In the genomic region with DNA sequence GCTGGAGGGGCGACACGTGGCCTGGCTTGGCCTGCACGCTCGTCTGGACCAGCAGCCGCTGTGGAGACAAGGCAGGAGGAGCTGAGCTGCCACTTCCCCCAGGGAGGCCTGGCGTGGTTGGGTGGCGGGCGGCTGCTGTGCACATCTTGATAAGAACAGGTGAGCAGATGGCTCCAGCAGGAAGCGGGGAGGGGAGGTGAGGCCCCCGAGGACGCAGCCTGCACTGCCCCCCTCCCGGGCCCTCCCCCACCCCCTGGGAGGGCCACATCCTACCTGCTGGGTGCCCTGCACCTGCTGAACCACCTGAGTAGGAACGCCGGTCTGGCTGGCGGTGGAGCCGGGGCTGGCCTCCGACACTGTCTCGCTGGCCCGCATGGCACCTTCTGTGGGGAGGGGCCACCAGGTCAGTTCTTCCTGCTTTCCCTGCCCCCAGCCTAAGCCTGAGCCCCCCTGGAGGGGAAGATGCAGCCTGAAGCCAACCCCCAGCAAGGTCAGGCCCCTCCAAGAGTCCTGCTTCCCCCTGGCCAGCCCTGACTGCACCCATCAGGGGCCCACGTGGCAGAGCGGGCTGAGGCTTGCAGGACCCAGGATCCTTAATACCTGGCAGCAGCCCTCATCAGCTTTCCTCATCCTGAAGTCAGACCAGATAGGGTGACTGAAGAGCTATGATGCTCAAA, we compare ENCODE assay signal across 1 cellular context.
TF ChIP-seq lines count a peak whose summit lies in the region.

No MANE protein-coding gene starts in this region.

TF ChIP-seq in H1, 55 proteins besides CTCF, POLR2A, EP300 and RAD21:
- TF ChIP-seq SRF (IDR thresholded peaks at IDR 0.05; ENCODE audit: low read depth, low read length) = no peak
- no peak for TF ChIP-seq JUND (IDR thresholded peaks at IDR 0.05; ENCODE audit: low read length)
- no peak for TF ChIP-seq RFX5 (IDR thresholded peaks at IDR 0.05; ENCODE audit: borderline replicate concordance, low read depth, low read length)
- TF ChIP-seq, protein P1, sequence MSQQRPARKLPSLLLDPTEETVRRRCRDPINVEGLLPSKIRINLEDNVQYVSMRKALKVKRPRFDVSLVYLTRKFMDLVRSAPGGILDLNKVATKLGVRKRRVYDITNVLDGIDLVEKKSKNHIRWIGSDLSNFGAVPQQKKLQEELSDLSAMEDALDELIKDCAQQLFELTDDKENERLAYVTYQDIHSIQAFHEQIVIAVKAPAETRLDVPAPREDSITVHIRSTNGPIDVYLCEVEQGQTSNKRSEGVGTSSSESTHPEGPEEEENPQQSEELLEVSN (IDR thresholded peaks at IDR 0.05) = no peak
- no peak for TF ChIP-seq EZH2 (IDR thresholded peaks at IDR 0.05; ENCODE audit: low read depth, low read length, severe bottlenecking)
- TF ChIP-seq YY1 (IDR thresholded peaks at IDR 0.05; ENCODE audit: low read depth, low read length) = no peak
- no peak for TF ChIP-seq CBX5 (IDR thresholded peaks at IDR 0.05; ENCODE audit: low read depth, low read length)
- TF ChIP-seq CTBP2 (IDR thresholded peaks at IDR 0.05; ENCODE audit: borderline replicate concordance, insufficient read depth, insufficient read length, low read length) = no peak
- TF ChIP-seq, protein P2, sequence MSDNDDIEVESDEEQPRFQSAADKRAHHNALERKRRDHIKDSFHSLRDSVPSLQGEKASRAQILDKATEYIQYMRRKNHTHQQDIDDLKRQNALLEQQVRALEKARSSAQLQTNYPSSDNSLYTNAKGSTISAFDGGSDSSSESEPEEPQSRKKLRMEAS (IDR thresholded peaks at IDR 0.05) = no peak
- TF ChIP-seq TBP (IDR thresholded peaks at IDR 0.05; ENCODE audit: low read depth, low read length) = no peak
- no peak for TF ChIP-seq RBBP5 (IDR thresholded peaks at IDR 0.05; ENCODE audit: borderline replicate concordance, low read depth, low read length)
- TF ChIP-seq MAFK (IDR thresholded peaks at IDR 0.05; ENCODE audit: low read depth, low read length) = no peak
- TF ChIP-seq BACH1 (IDR thresholded peaks at IDR 0.05; ENCODE audit: low read length) = no peak
- no peak for TF ChIP-seq FOSL1 (IDR thresholded peaks at IDR 0.05; ENCODE audit: insufficient read depth, low read depth, low read length)
- no peak for TF ChIP-seq CBX8 (IDR thresholded peaks at IDR 0.05; ENCODE audit: borderline replicate concordance, low read depth, low read length)
- no peak for TF ChIP-seq KDM4A (IDR thresholded peaks at IDR 0.05; ENCODE audit: low read depth, low read length, severe bottlenecking)
- TF ChIP-seq GABPA (IDR thresholded peaks at IDR 0.05; ENCODE audit: borderline replicate concordance, insufficient read depth, low read length) = no peak
- TF ChIP-seq CHD2 (IDR thresholded peaks at IDR 0.05; ENCODE audit: low read length) = no peak
- TF ChIP-seq TEAD4 (IDR thresholded peaks at IDR 0.05; ENCODE audit: low read depth, low read length) = no peak
